In genomic region chr9:130009546-130009945, GRCh38 we compare ENCODE assay signal across 7 cellular contexts. TPM values are rescaled to one million over a fixed set of nuclear protein-coding genes. Genes with fewer than 3 reads are reported as not detected.
DNase-seq lines count a peak whose midpoint lies in the region; ATAC-seq, FAIRE-seq and TF ChIP-seq lines count a peak whose summit lies in the region.
"Not testable (repeated sequence)": the region's sequence is repeated elsewhere in the genome, so short reads cannot be mapped to it uniquely, and the experiment has no call there.

No MANE protein-coding gene starts in this region.

- not testable (repeated sequence) for H3K9me2 ChIP-seq in DOHH2 (replicated peaks; ENCODE audit: control insufficient read depth, low read length)

- peaks cover 56% of the 10 kb centered on the region for H3K4me1 Mint-ChIP-seq in T-helper 1 cell treated with Interleukin-12 subunit alpha and Interleukin-12 subunit beta and Interleukin-4 antibody, amounts not matched to agents 30 μg/mL and 1 μg/mL, for 36 hours (ENCODE audit: low read depth)
- peaks cover 76% of the 10 kb centered on the region for H3K4me1 Mint-ChIP-seq in activated CD8-positive, alpha-beta T cell treated with anti-CD3 and anti-CD28 coated beads for 36 hours (ENCODE audit: low read depth)
- peaks cover 48% of the 10 kb centered on the region for H3K4me1 Mint-ChIP-seq in activated T-helper 17 cell treated with anti-CD3 and anti-CD28 coated beads, Interleukin-2, amount 50 U/mL, for 72 hours
- H3K4me1 Mint-ChIP-seq in naive B cell, result peaks cover 46 to 87% (median 75%) of the 10 kb centered on the region in 3 donors
- H3K4me1 Mint-ChIP-seq in stimulated activated naive B cell treated with anti-CD40 and anti-IgM and Interleukin-4, amounts not matched to agents 10 μg/mL and 1 μg/mL and 100 μg/mL, for 72 hours, result peaks cover 32 to 82% of the 10 kb centered on the region in 2 donors

- H3K4me3 ChIP-seq in DOHH2 (ENCODE audit: low read length), result not testable (repeated sequence)
- peak overlapping the region; percentile 42; the same call in 1 of the 2 replicates for H3K4me3 ChIP-seq in GM12878

- BruUV-seq in GM12878 (replicated peaks; lab: Mats Ljungman, UMichigan), result not testable (repeated sequence)

- H2AFZ ChIP-seq in GM12878 (ENCODE audit: control insufficient read depth, low read depth, low read length), result not testable (repeated sequence)

- not testable (repeated sequence) for TF ChIP-seq CTCF in DOHH2 (IDR thresholded peaks at IDR 0.05; ENCODE audit: low read depth, low read length, poor library complexity, severe bottlenecking); activated CD8-positive, alpha-beta T cell treated with anti-CD3 and anti-CD28 coated beads for 36 hours (IDR thresholded peaks at IDR 0.05); GM12878 (IDR thresholded peaks at IDR 0.05 in 2 of 3, conservative IDR thresholded peaks at IDR 0.05 in 1 of 3; ENCODE audit: control insufficient read depth in 2 of 3, extremely low read depth in 1 of 3, insufficient read depth in 1 of 3, low read depth in 3 of 3, low read length in 3 of 3)

- peak overlapping the region; percentile 72 for H3K9ac ChIP-seq in GM12878 (ENCODE audit: control insufficient read depth, insufficient read depth, low read length)

- peaks cover 94% of the 10 kb centered on the region for H3K4me1 ChIP-seq in DOHH2 (ENCODE audit: control insufficient read depth, low read length)
- H3K4me1 ChIP-seq in GM12878 (ENCODE audit: control insufficient read depth, insufficient read depth, low read length), result peaks cover 75% of the 10 kb centered on the region

- in situ Hi-C loops in GM12878 (cut with MboI), result not testable (repeated sequence)

- not testable (repeated sequence) for DNase-seq in activated CD8-positive, alpha-beta T cell treated with anti-CD3 and anti-CD28 coated beads for 36 hours; GM12878 (ENCODE audit: low read depth, low spot score); naive B cell; stimulated activated naive B cell treated with anti-CD40 and anti-IgM and Interleukin-4, amounts not matched to agents 10 μg/mL and 1 μg/mL and 100 μg/mL, for 72 hours

- H3K9me3 ChIP-seq in DOHH2 (ENCODE audit: control insufficient read depth, insufficient read depth, low read length); GM12878 (replicated peaks; ENCODE audit: control insufficient read depth, insufficient read depth, low read length): not testable (repeated sequence)

- not testable (repeated sequence) for H3K4me3 Mint-ChIP-seq in T-helper 1 cell treated with Interleukin-12 subunit alpha and Interleukin-12 subunit beta and Interleukin-4 antibody, amounts not matched to agents 30 μg/mL and 1 μg/mL, for 36 hours; activated CD8-positive, alpha-beta T cell treated with anti-CD3 and anti-CD28 coated beads for 36 hours
- H3K4me3 Mint-ChIP-seq in activated T-helper 17 cell treated with anti-CD3 and anti-CD28 coated beads, Interleukin-2, amount 50 U/mL, for 72 hours, result peak overlapping the region; percentile 78
- peak overlapping the region in 3 of 8 donors; percentile 44 to 60 (median 52) for H3K4me3 Mint-ChIP-seq in naive B cell
- H3K4me3 Mint-ChIP-seq in stimulated activated naive B cell treated with anti-CD40 and anti-IgM and Interleukin-4, amounts not matched to agents 10 μg/mL and 1 μg/mL and 100 μg/mL, for 72 hours, result peak overlapping the region; percentile 49 to 62

- intact Hi-C loops in activated CD8-positive, alpha-beta T cell treated with anti-CD3 and anti-CD28 coated beads for 36 hours (cut with micrococcal nuclease), result not testable (repeated sequence)
- intact Hi-C loops in GM12878 (cut with micrococcal nuclease; ENCODE audit: unreplicated experiment), result loop anchor here (5.0 kb wide), 1 partner anchor 122 kb away; no protein-coding TSS in a partner anchor

- TF ChIP-seq RAD21 in GM12878 (IDR thresholded peaks at IDR 0.05; ENCODE audit: insufficient read depth, low read depth, low read length), result not testable (repeated sequence)

- peaks cover 28% of the 10 kb centered on the region for H3K36me3 ChIP-seq in DOHH2 (ENCODE audit: control insufficient read depth, low read length)
- peaks cover 1 to 17% of the 10 kb centered on the region in 2 experiments for H3K36me3 ChIP-seq in GM12878 (ENCODE audit: control insufficient read depth in 2 of 2, insufficient read depth in 2 of 2, low read length in 1 of 2)

- H3K27ac Mint-ChIP-seq in T-helper 1 cell treated with Interleukin-12 subunit alpha and Interleukin-12 subunit beta and Interleukin-4 antibody, amounts not matched to agents 30 μg/mL and 1 μg/mL, for 36 hours, result peak overlapping the region; percentile 91
- H3K27ac Mint-ChIP-seq in activated CD8-positive, alpha-beta T cell treated with anti-CD3 and anti-CD28 coated beads for 36 hours, result peak overlapping the region; percentile 91
- peak overlapping the region; percentile 98 for H3K27ac Mint-ChIP-seq in activated T-helper 17 cell treated with anti-CD3 and anti-CD28 coated beads, Interleukin-2, amount 50 U/mL, for 72 hours
- peak overlapping the region; percentile 95 to 100 (median 98) for H3K27ac Mint-ChIP-seq in naive B cell
- peak overlapping the region; percentile 92 for H3K27ac Mint-ChIP-seq in stimulated activated naive B cell treated with anti-CD40 and anti-IgM and Interleukin-4, amounts not matched to agents 10 μg/mL and 1 μg/mL and 100 μg/mL, for 72 hours

- H4K20me1 ChIP-seq in DOHH2 (ENCODE audit: control insufficient read depth, insufficient read depth, low read depth, low read length), result peaks cover 40% of the 10 kb centered on the region
- H4K20me1 ChIP-seq in GM12878 (ENCODE audit: control insufficient read depth, insufficient read depth), result not testable (repeated sequence)

- not testable (repeated sequence) for H3K9me3 Mint-ChIP-seq in T-helper 1 cell treated with Interleukin-12 subunit alpha and Interleukin-12 subunit beta and Interleukin-4 antibody, amounts not matched to agents 30 μg/mL and 1 μg/mL, for 36 hours; activated CD8-positive, alpha-beta T cell treated with anti-CD3 and anti-CD28 coated beads for 36 hours; activated T-helper 17 cell treated with anti-CD3 and anti-CD28 coated beads, Interleukin-2, amount 50 U/mL, for 72 hours; naive B cell; stimulated activated naive B cell treated with anti-CD40 and anti-IgM and Interleukin-4, amounts not matched to agents 10 μg/mL and 1 μg/mL and 100 μg/mL, for 72 hours

- not testable (repeated sequence) for H3K27me3 Mint-ChIP-seq in T-helper 1 cell treated with Interleukin-12 subunit alpha and Interleukin-12 subunit beta and Interleukin-4 antibody, amounts not matched to agents 30 μg/mL and 1 μg/mL, for 36 hours (ENCODE audit: low read depth); activated CD8-positive, alpha-beta T cell treated with anti-CD3 and anti-CD28 coated beads for 36 hours; activated T-helper 17 cell treated with anti-CD3 and anti-CD28 coated beads, Interleukin-2, amount 50 U/mL, for 72 hours; naive B cell; stimulated activated naive B cell treated with anti-CD40 and anti-IgM and Interleukin-4, amounts not matched to agents 10 μg/mL and 1 μg/mL and 100 μg/mL, for 72 hours

- H3K36me3 Mint-ChIP-seq in T-helper 1 cell treated with Interleukin-12 subunit alpha and Interleukin-12 subunit beta and Interleukin-4 antibody, amounts not matched to agents 30 μg/mL and 1 μg/mL, for 36 hours (ENCODE audit: low read depth), result peaks cover 21% of the 10 kb centered on the region
- peaks cover 66% of the 10 kb centered on the region for H3K36me3 Mint-ChIP-seq in activated CD8-positive, alpha-beta T cell treated with anti-CD3 and anti-CD28 coated beads for 36 hours (ENCODE audit: low read depth)
- H3K36me3 Mint-ChIP-seq in activated T-helper 17 cell treated with anti-CD3 and anti-CD28 coated beads, Interleukin-2, amount 50 U/mL, for 72 hours (ENCODE audit: low read depth), result peaks cover 99% of the 10 kb centered on the region
- not testable (repeated sequence) for H3K36me3 Mint-ChIP-seq in naive B cell
- H3K36me3 Mint-ChIP-seq in stimulated activated naive B cell treated with anti-CD40 and anti-IgM and Interleukin-4, amounts not matched to agents 10 μg/mL and 1 μg/mL and 100 μg/mL, for 72 hours, result peaks cover 34 to 57% of the 10 kb centered on the region in 2 donors

- H3K4me2 ChIP-seq in DOHH2 (ENCODE audit: low read length) (peak overlapping the region; percentile 59; the same call in 1 of the 2 replicates), GM12878 (ENCODE audit: control insufficient read depth, insufficient read depth) (peak overlapping the region; percentile 93)

- POLR2A ChIA-PET in activated CD8-positive, alpha-beta T cell treated with anti-CD3 and anti-CD28 coated beads for 36 hours (lab: Charles Lee), result interaction anchor here (0.6 to 4.8 kb wide), 8 partner anchors 10 to 73 kb away, joined by 3 to 26 read pairs (median 4); partner anchors contain the start of gene FNBP1
- POLR2A ChIA-PET in GM12878 (lab: Charles Lee), result interaction anchor here (1.0 to 10.9 kb wide), 6 partner anchors 11 to 30 kb away, joined by 3 to 247 read pairs (median 14); no protein-coding TSS in a partner anchor

- not testable (repeated sequence) for H3K27ac ChIP-seq in DOHH2 (ENCODE audit: low read depth, low read length)
- H3K27ac ChIP-seq in GM12878 (ENCODE audit: control insufficient read depth, insufficient read depth), result peak overlapping the region; percentile 99

- SMC1A ChIA-PET in GM12878 (lab: Charles Lee; ENCODE audit: uncharacterized antibody, unreplicated experiment), result interaction anchor here (0.7 to 8.2 kb wide), 13 partner anchors 8 to 373 kb away, joined by 3 to 213 read pairs (median 8); no protein-coding TSS in a partner anchor

- H3F3A ChIP-seq in DOHH2 (ENCODE audit: control insufficient read depth, insufficient read depth), result peaks cover 25% of the 10 kb centered on the region

- peaks cover 98% of the 10 kb centered on the region for H3K79me2 ChIP-seq in DOHH2 (ENCODE audit: control insufficient read depth, low read length)
- H3K79me2 ChIP-seq in GM12878 (ENCODE audit: control insufficient read depth, insufficient read depth, low read length), result peaks cover 97% of the 10 kb centered on the region

- not testable (repeated sequence) for FAIRE-seq in GM12878 (lab: Jason Lieb, UNC)

- ATAC-seq in activated CD8-positive, alpha-beta T cell treated with anti-CD3 and anti-CD28 coated beads for 36 hours; activated T-helper 17 cell treated with anti-CD3 and anti-CD28 coated beads, Interleukin-2, amount 50 U/mL, for 72 hours (replicated peaks); GM12878; naive B cell (ENCODE audit: low read depth in 2 of 2); stimulated activated naive B cell treated with anti-CD40 and anti-IgM and Interleukin-4, amounts not matched to agents 10 μg/mL and 1 μg/mL and 100 μg/mL, for 72 hours (replicated peaks): not testable (repeated sequence)

- TF ChIP-seq EP300 in GM12878 (IDR thresholded peaks at IDR 0.05; ENCODE audit: borderline replicate concordance in 1 of 2, control insufficient read depth in 1 of 2, low read depth in 2 of 2, low read length in 2 of 2), result not testable (repeated sequence)

- not testable (repeated sequence) for TF ChIP-seq POLR2A in GM12878 (IDR thresholded peaks at IDR 0.05; ENCODE audit: low read depth, low read length)

- WGBS in GM12878 (ENCODE audit: insufficient coverage, insufficient replicate concordance, low lambda C conversion rate, missing lambda C conversion rate), result 33% methylated on average over 10 of the region's 10 CpGs

- RAD21 ChIA-PET in GM12878 (lab: Charles Lee; ENCODE audit: unreplicated experiment), result interaction anchor here (0.7 to 8.7 kb wide), 11 partner anchors 9 to 124 kb away, joined by 3 to 172 read pairs (median 7); no protein-coding TSS in a partner anchor

- H3K27me3 ChIP-seq in DOHH2 (ENCODE audit: control insufficient read depth, low read length); GM12878 (replicated peaks in 1 of 2; ENCODE audit: control insufficient read depth in 2 of 2, insufficient read depth in 2 of 2, low read length in 1 of 2): not testable (repeated sequence)

- CTCF ChIA-PET in activated CD8-positive, alpha-beta T cell treated with anti-CD3 and anti-CD28 coated beads for 36 hours (lab: Charles Lee), result interaction anchor here (1.4 to 1.6 kb wide), 3 partner anchors 9 to 48 kb away, joined by 4 to 8 read pairs (median 6); no protein-coding TSS in a partner anchor
- CTCF ChIA-PET in GM12878 (lab: Yijun Ruan, JAX), result interaction anchor here (1.2 to 2.5 kb wide), 4 partner anchors 19 to 30 kb away, joined by 4 to 8 read pairs (median 5); no protein-coding TSS in a partner anchor

RNA-seq across cellular contexts. Expression of gene FNBP1, which starts 33.4 kb away (rescaled TPM):
- total RNA-seq in activated CD8-positive, alpha-beta T cell treated with anti-CD3 and anti-CD28 coated beads for 36 hours, result 100 to 1,000 TPM; 266 to 268 TPM
- total RNA-seq in activated T-helper 17 cell treated with anti-CD3 and anti-CD28 coated beads, Interleukin-2, amount 50 U/mL, for 72 hours, result 100 to 1,000 TPM; 173 to 492 TPM
- total RNA-seq in GM12878 (2013; cell fraction: nucleolus; rRNA removed), result 1,139 and 1,239 TPM in 2 replicates
- 167 and 204 TPM in 2 replicates for total RNA-seq in GM12878 (2014; rRNA removed)
- total RNA-seq in GM12878 (2014; rRNA removed; fragmentation: Illumina TruSeq; extraction: Trizol), result 277 and 283 TPM in 2 replicates
- 353 and 356 TPM in 2 replicates for total RNA-seq in GM12878 (2021)
- polyA plus RNA-seq in GM12878 (2011; ENCODE audit: low read depth), result 193 TPM
- polyA plus RNA-seq in GM12878 (2011; rRNA removed), result 188 and 268 TPM in 2 replicates
- 82.5 and 118 TPM in 2 replicates for polyA plus RNA-seq in GM12878 (2011; cell fraction: cytosol; rRNA removed)
- 111 and 142 TPM in 2 replicates for polyA plus RNA-seq in GM12878 (2011; cell fraction: nucleus; rRNA removed)
- 288 and 297 TPM in 2 replicates for polyA plus RNA-seq in GM12878 (2012)
- 258 and 290 TPM in 2 replicates for polyA plus RNA-seq in GM12878 (2014; fragmentation: Illumina TruSeq; extraction: Trizol)
- 10 to 100 TPM; 64.5 to 80.5 TPM for polyA plus RNA-seq in GM12878 (2014; fragmentation: Nextera tagmentation; extraction: Ambion mirVana)
- polyA plus RNA-seq in GM12878 (2014; rRNA removed), result 180 and 208 TPM in 2 replicates
- polyA plus RNA-seq in GM12878 (2016; fragmentation: Nextera tagmentation; extraction: Ambion mirVana), result 100 to 1,000 TPM; 165 to 170 TPM
- polyA minus RNA-seq in GM12878 (2011; rRNA and poly(A)+ RNA removed), result 163 and 327 TPM in 2 replicates
- 124 and 136 TPM in 2 replicates for polyA minus RNA-seq in GM12878 (2011; cell fraction: cytosol; rRNA and poly(A)+ RNA removed)
- polyA minus RNA-seq in GM12878 (2011; cell fraction: nucleus; rRNA and poly(A)+ RNA removed), result 73.0 and 135 TPM in 2 replicates
- 100 to 1,000 TPM; 103 to 178 (median 154) TPM for polyA plus RNA-seq in naive B cell (ENCODE audit: low read depth in 6 of 6)

RNA-seq across cellular contexts. Expression of gene GPR107, which starts 44.2 kb away (rescaled TPM):
- 10 to 100 TPM; 18.2 to 19.0 TPM for total RNA-seq in activated CD8-positive, alpha-beta T cell treated with anti-CD3 and anti-CD28 coated beads for 36 hours
- total RNA-seq in activated T-helper 17 cell treated with anti-CD3 and anti-CD28 coated beads, Interleukin-2, amount 50 U/mL, for 72 hours, result 10 to 100 TPM; 28.1 to 32.6 TPM
- total RNA-seq in GM12878 (2013; cell fraction: nucleolus; rRNA removed), result 50.0 and 61.3 TPM in 2 replicates
- 10.1 and 10.3 TPM in 2 replicates for total RNA-seq in GM12878 (2014; rRNA removed)
- total RNA-seq in GM12878 (2014; rRNA removed; fragmentation: Illumina TruSeq; extraction: Trizol), result 9.9 and 10.0 TPM in 2 replicates
- 14.9 and 16.6 TPM in 2 replicates for total RNA-seq in GM12878 (2021)
- 10.6 TPM for polyA plus RNA-seq in GM12878 (2011; ENCODE audit: low read depth)
- 21.4 and 23.2 TPM in 2 replicates for polyA plus RNA-seq in GM12878 (2011; rRNA removed)
- 11.0 and 12.5 TPM in 2 replicates for polyA plus RNA-seq in GM12878 (2011; cell fraction: cytosol; rRNA removed)
- 19.9 and 23.2 TPM in 2 replicates for polyA plus RNA-seq in GM12878 (2011; cell fraction: nucleus; rRNA removed)
- polyA plus RNA-seq in GM12878 (2012), result 14.5 and 22.9 TPM in 2 replicates
- polyA plus RNA-seq in GM12878 (2014; fragmentation: Illumina TruSeq; extraction: Trizol), result 13.2 and 14.0 TPM in 2 replicates
- 1 to 10 TPM; 2.7 to 2.9 TPM for polyA plus RNA-seq in GM12878 (2014; fragmentation: Nextera tagmentation; extraction: Ambion mirVana)
- polyA plus RNA-seq in GM12878 (2014; rRNA removed), result 10.0 and 11.2 TPM in 2 replicates
- polyA plus RNA-seq in GM12878 (2016; fragmentation: Nextera tagmentation; extraction: Ambion mirVana), result 10 to 100 TPM in 1 of 2 experiments, 1 to 10 TPM in 1; 6.3 to 10.9 TPM
- 22.1 and 23.7 TPM in 2 replicates for polyA minus RNA-seq in GM12878 (2011; rRNA and poly(A)+ RNA removed)
- 7.4 and 18.3 TPM in 2 replicates for polyA minus RNA-seq in GM12878 (2011; cell fraction: cytosol; rRNA and poly(A)+ RNA removed)
- polyA minus RNA-seq in GM12878 (2011; cell fraction: nucleus; rRNA and poly(A)+ RNA removed), result 10.5 and 20.3 TPM in 2 replicates
- polyA plus RNA-seq in naive B cell (ENCODE audit: low read depth in 6 of 6), result 1 to 10 TPM in 5 of 6 donors, under 1 TPM in 1; 0.27 to 4.4 (median 3.4) TPM
